Comparison of ENCODE assay signal across 1 cellular context in genomic region chr22:33837806-33838205, GRCh38.
TF ChIP-seq lines count a peak whose summit lies in the region.

No MANE protein-coding gene starts in this region.

TF ChIP-seq in WTC11, 78 proteins besides CTCF, POLR2A, EP300 and RAD21 (continued from another document):
- TF ChIP-seq FOXP1 (CRISPR knock-in tag; IDR thresholded peaks at IDR 0.05; ENCODE audit: borderline replicate concordance) (no peak), PREB (CRISPR knock-in tag; IDR thresholded peaks at IDR 0.05; ENCODE audit: borderline replicate concordance) (no peak), ZNF425 (CRISPR knock-in tag; conservative IDR thresholded peaks at IDR 0.05) (no peak), MYBL2 (CRISPR knock-in tag; IDR thresholded peaks at IDR 0.05) (no peak), NR2C2 (CRISPR knock-in tag; IDR thresholded peaks at IDR 0.05) (no peak), ATF6 (CRISPR knock-in tag; IDR thresholded peaks at IDR 0.05) (no peak), TCF7 (CRISPR knock-in tag; IDR thresholded peaks at IDR 0.05; ENCODE audit: low read depth) (no peak), SP1 (CRISPR knock-in tag; conservative IDR thresholded peaks at IDR 0.05) (no peak), ATF3 (CRISPR knock-in tag; conservative IDR thresholded peaks at IDR 0.05) (no peak), SMAD4 (CRISPR knock-in tag; IDR thresholded peaks at IDR 0.05) (no peak), IRF2 (CRISPR knock-in tag; IDR thresholded peaks at IDR 0.05; ENCODE audit: borderline replicate concordance, low read depth) (no peak), CDX4 (CRISPR knock-in tag; IDR thresholded peaks at IDR 0.05; ENCODE audit: borderline replicate concordance) (no peak)
